Comparison of ENCODE assay signal across 9 cellular contexts in the genomic region with DNA sequence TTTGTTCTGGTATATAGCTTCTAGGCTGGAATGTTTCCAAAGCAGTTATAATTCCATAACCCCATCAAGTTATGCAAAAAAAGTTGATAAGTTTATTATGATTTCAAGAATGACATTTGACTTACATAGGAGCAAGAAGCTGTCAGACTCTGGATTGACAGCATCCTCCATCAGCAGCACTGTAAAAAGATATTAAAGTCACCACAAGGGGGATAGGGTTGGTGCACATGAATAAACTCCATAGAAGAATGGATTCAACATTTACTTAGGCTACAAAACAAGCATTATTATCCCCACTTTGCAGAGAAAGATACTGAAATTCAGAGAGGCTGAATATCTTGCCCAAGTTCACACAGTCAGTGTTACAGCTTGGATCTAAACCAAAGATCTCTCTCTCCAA.
DNase-seq lines count a peak whose midpoint lies in the region; ATAC-seq, FAIRE-seq and TF ChIP-seq lines count a peak whose summit lies in the region.
"Had no signal": no experiment of that assay in that cellular context is flagged by ENCODE, and none has a peak within 500 bp of the region (broad histone marks: within the 10 kb centered on the region; RNA-seq: fewer than 3 reads in every experiment).

No MANE protein-coding gene starts in this region.

- H3K4me1 ChIP-seq in A549, result no peaks in the 10 kb centered on the region

- DNase-seq in A549 (ENCODE audit: low read depth in 1 of 2, low spot score in 1 of 2), result peak; percentile 31 to 33
- DNase-seq in RWPE1 (ENCODE audit: low spot score), result peak; percentile 45
- peak; percentile 10 for DNase-seq in glomerular visceral epithelial cell (ENCODE audit: extremely low spot score)
- no peak for DNase-seq in stimulated activated effector memory CD8-positive, alpha-beta T cell treated with anti-CD3 and anti-CD28 coated beads, Interleukin-12 subunit alpha, Interleukin-12 subunit beta, amount 100 ng/mL, for 72 hours (ENCODE audit: low spot score in 2 of 2)
- DNase-seq in UCSD-AML1 (lab: John Stamatoyannopoulos, UW; ENCODE audit: unreplicated experiment), result no peak
- DNase-seq in NCI-H2081 treated with DMSO at 0.1 percent for 48 hours (lab: John Stamatoyannopoulos, UW), result no peak
- DNase-seq in activated CD8-positive, alpha-beta memory T cell treated with anti-CD3 and anti-CD28 coated beads for 24 hours, result no peak
- DNase-seq: NCI-H510A treated with DMSO at 0.1 percent for 48 hours had no signal

- no peak for TF ChIP-seq EP300 in A549 (IDR thresholded peaks at IDR 0.05)

- H3K9me3 Mint-ChIP-seq in stimulated activated effector memory CD8-positive, alpha-beta T cell treated with anti-CD3 and anti-CD28 coated beads, Interleukin-12 subunit alpha, Interleukin-12 subunit beta, amount 100 ng/mL, for 72 hours, result no peaks in the 10 kb centered on the region

- FAIRE-seq in A549 (lab: Jason Lieb, UNC), result no peak

- no peak for TF ChIP-seq POLR2A in A549 (IDR thresholded peaks at IDR 0.05; ENCODE audit: low read length)

- no peak overlapping the region for H3K4me3 Mint-ChIP-seq in stimulated activated effector memory CD8-positive, alpha-beta T cell treated with anti-CD3 and anti-CD28 coated beads, Interleukin-12 subunit alpha, Interleukin-12 subunit beta, amount 100 ng/mL, for 72 hours

- CTCF ChIA-PET in A549 (lab: Yijun Ruan, JAX) (interaction anchor here (1.1 to 1.8 kb wide), 2 partner anchors 11 to 16 kb away, joined by 3 to 4 read pairs; no protein-coding TSS in a partner anchor), RWPE1 (lab: Yijun Ruan, JAX) (interaction anchor here (0.7 to 1.0 kb wide), 3 partner anchors 10 to 196 kb away, joined by 3 to 4 read pairs (median 3); no protein-coding TSS in a partner anchor)

- H3K4me1 Mint-ChIP-seq in stimulated activated effector memory CD8-positive, alpha-beta T cell treated with anti-CD3 and anti-CD28 coated beads, Interleukin-12 subunit alpha, Interleukin-12 subunit beta, amount 100 ng/mL, for 72 hours, result peaks cover 6% of the 10 kb centered on the region

- peak in 1 of 2 experiments; percentile 29; a peak in 1 of 5 replicates for TF ChIP-seq RAD21 in A549 (conservative IDR thresholded peaks at IDR 0.05 in 1 of 2, IDR thresholded peaks at IDR 0.05 in 1 of 2)

- TF ChIP-seq CTCF in A549 (IDR thresholded peaks at IDR 0.05) (peak; percentile 33), GM12873 (IDR thresholded peaks at IDR 0.05; ENCODE audit: insufficient read depth, low read depth, low read length, missing control alignments) (peak; percentile 45), RWPE1 (conservative IDR thresholded peaks at IDR 0.05; ENCODE audit: low read depth) (peak; percentile 30; the same call in 1 of the 2 replicates)

- H3K4me3 ChIP-seq in A549, result no peak overlapping the region

- no peaks in the 10 kb centered on the region for H3K9me3 ChIP-seq in A549

- H3K27ac ChIP-seq in A549 (no peak overlapping the region), RWPE1 (no peak overlapping the region)

- no peak overlapping the region for H3K27ac Mint-ChIP-seq in stimulated activated effector memory CD8-positive, alpha-beta T cell treated with anti-CD3 and anti-CD28 coated beads, Interleukin-12 subunit alpha, Interleukin-12 subunit beta, amount 100 ng/mL, for 72 hours

- peak; percentile 74 to 81; a peak in 4 of 6 replicates for ATAC-seq in A549
- ATAC-seq in stimulated activated effector memory CD8-positive, alpha-beta T cell treated with anti-CD3 and anti-CD28 coated beads, Interleukin-12 subunit alpha, Interleukin-12 subunit beta, amount 100 ng/mL, for 72 hours, result no peak

- POLR2A ChIA-PET in A549 (lab: Yijun Ruan, JAX) (no interaction called here), RWPE1 (lab: Yijun Ruan, JAX; ENCODE audit: low non-redundant PET) (no interaction called here)

- H3K36me3 Mint-ChIP-seq in stimulated activated effector memory CD8-positive, alpha-beta T cell treated with anti-CD3 and anti-CD28 coated beads, Interleukin-12 subunit alpha, Interleukin-12 subunit beta, amount 100 ng/mL, for 72 hours, result no peaks in the 10 kb centered on the region

- no peak overlapping the region for H3K4me2 ChIP-seq in A549

TF ChIP-seq in A549, 52 proteins besides CTCF, POLR2A, EP300 and RAD21:
- TF ChIP-seq, protein P1, sequence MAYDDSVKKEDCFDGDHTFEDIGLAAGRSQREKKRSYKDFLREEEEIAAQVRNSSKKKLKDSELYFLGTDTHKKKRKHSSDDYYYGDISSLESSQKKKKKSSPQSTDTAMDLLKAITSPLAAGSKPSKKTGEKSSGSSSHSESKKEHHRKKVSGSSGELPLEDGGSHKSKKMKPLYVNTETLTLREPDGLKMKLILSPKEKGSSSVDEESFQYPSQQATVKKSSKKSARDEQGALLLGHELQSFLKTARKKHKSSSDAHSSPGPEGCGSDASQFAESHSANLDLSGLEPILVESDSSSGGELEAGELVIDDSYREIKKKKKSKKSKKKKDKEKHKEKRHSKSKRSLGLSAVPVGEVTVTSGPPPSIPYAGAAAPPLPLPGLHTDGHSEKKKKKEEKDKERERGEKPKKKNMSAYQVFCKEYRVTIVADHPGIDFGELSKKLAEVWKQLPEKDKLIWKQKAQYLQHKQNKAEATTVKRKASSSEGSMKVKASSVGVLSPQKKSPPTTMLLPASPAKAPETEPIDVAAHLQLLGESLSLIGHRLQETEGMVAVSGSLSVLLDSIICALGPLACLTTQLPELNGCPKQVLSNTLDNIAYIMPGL (CRISPR knock-in tag; IDR thresholded peaks at IDR 0.05; ENCODE audit: borderline replicate concordance), result no peak
- TF ChIP-seq, protein P2, sequence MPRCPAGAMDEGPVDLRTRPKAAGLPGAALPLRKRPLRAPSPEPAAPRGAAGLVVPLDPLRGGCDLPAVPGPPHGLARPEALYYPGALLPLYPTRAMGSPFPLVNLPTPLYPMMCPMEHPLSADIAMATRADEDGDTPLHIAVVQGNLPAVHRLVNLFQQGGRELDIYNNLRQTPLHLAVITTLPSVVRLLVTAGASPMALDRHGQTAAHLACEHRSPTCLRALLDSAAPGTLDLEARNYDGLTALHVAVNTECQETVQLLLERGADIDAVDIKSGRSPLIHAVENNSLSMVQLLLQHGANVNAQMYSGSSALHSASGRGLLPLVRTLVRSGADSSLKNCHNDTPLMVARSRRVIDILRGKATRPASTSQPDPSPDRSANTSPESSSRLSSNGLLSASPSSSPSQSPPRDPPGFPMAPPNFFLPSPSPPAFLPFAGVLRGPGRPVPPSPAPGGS (IDR thresholded peaks at IDR 0.05), result no peak
- TF ChIP-seq FOSB (CRISPR knock-in tag; IDR thresholded peaks at IDR 0.05), result no peak
- TF ChIP-seq BHLHE40 (IDR thresholded peaks at IDR 0.05; ENCODE audit: low read depth, low read length), result no peak

Comparison
In these comparisons a context has a peak if more than half of its experiments do, and no peak if none do; other contexts are left out.
1. DNase-seq: peak in A549 (2 of 2), RWPE1 (single experiment) and glomerular visceral epithelial cell (single experiment); none in stimulated activated effector memory CD8-positive, alpha-beta T cell treated with anti-CD3 and anti-CD28 coated beads, Interleukin-12 subunit alpha, Interleukin-12 subunit beta, amount 100 ng/mL, for 72 hours (0 of 2), UCSD-AML1 (single experiment), NCI-H2081 treated with DMSO at 0.1 percent for 48 hours (single experiment) and activated CD8-positive, alpha-beta memory T cell treated with anti-CD3 and anti-CD28 coated beads for 24 hours (single experiment).
2. Peak in every context shown above with its lines, with median percentiles within 50 percentile points of each other: CTCF ChIP-seq.